In the genomic region with DNA sequence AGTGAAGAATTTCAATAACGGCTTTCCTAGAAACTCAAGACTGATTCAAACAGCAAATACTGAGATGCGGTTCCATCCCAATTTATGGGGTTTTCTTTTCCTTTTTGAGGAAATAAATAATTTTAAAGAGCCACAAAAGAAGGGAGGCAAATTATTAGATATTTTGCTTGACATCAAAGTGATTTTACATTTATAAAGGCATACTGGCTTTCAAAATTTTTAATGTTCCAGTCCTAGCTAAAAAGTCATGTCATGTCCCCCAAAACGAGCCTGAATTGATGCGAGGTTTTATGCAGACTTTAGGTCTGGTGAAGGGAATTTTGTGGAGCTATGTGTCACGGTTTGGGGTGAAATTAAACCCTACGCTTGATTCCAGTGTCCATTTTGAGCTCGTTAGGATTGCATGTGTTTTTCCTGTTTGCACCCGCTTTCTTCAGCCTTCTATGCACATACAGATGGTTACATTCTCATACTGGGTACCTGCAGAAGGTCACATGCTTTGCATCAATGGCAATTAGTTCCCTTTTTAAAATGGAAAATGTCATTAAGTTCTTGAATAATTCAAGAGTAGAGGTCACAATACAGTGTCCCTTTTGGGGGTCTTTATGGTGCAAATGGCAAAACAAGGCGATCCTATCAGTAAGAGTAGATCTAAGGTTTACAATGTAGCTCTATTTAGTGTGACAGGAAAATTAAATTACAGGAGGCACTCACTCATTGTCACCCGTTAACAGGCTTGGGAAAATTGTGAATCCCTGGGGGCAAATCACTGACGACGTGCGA, we compare ENCODE assay signal across 1 cellular context.
TF ChIP-seq lines count a peak whose summit lies in the region.

No MANE protein-coding gene starts in this region.

TF ChIP-seq in GM23338, 12 proteins besides CTCF, POLR2A, EP300 and RAD21 (continued from another document):
- TF ChIP-seq, protein P1, sequence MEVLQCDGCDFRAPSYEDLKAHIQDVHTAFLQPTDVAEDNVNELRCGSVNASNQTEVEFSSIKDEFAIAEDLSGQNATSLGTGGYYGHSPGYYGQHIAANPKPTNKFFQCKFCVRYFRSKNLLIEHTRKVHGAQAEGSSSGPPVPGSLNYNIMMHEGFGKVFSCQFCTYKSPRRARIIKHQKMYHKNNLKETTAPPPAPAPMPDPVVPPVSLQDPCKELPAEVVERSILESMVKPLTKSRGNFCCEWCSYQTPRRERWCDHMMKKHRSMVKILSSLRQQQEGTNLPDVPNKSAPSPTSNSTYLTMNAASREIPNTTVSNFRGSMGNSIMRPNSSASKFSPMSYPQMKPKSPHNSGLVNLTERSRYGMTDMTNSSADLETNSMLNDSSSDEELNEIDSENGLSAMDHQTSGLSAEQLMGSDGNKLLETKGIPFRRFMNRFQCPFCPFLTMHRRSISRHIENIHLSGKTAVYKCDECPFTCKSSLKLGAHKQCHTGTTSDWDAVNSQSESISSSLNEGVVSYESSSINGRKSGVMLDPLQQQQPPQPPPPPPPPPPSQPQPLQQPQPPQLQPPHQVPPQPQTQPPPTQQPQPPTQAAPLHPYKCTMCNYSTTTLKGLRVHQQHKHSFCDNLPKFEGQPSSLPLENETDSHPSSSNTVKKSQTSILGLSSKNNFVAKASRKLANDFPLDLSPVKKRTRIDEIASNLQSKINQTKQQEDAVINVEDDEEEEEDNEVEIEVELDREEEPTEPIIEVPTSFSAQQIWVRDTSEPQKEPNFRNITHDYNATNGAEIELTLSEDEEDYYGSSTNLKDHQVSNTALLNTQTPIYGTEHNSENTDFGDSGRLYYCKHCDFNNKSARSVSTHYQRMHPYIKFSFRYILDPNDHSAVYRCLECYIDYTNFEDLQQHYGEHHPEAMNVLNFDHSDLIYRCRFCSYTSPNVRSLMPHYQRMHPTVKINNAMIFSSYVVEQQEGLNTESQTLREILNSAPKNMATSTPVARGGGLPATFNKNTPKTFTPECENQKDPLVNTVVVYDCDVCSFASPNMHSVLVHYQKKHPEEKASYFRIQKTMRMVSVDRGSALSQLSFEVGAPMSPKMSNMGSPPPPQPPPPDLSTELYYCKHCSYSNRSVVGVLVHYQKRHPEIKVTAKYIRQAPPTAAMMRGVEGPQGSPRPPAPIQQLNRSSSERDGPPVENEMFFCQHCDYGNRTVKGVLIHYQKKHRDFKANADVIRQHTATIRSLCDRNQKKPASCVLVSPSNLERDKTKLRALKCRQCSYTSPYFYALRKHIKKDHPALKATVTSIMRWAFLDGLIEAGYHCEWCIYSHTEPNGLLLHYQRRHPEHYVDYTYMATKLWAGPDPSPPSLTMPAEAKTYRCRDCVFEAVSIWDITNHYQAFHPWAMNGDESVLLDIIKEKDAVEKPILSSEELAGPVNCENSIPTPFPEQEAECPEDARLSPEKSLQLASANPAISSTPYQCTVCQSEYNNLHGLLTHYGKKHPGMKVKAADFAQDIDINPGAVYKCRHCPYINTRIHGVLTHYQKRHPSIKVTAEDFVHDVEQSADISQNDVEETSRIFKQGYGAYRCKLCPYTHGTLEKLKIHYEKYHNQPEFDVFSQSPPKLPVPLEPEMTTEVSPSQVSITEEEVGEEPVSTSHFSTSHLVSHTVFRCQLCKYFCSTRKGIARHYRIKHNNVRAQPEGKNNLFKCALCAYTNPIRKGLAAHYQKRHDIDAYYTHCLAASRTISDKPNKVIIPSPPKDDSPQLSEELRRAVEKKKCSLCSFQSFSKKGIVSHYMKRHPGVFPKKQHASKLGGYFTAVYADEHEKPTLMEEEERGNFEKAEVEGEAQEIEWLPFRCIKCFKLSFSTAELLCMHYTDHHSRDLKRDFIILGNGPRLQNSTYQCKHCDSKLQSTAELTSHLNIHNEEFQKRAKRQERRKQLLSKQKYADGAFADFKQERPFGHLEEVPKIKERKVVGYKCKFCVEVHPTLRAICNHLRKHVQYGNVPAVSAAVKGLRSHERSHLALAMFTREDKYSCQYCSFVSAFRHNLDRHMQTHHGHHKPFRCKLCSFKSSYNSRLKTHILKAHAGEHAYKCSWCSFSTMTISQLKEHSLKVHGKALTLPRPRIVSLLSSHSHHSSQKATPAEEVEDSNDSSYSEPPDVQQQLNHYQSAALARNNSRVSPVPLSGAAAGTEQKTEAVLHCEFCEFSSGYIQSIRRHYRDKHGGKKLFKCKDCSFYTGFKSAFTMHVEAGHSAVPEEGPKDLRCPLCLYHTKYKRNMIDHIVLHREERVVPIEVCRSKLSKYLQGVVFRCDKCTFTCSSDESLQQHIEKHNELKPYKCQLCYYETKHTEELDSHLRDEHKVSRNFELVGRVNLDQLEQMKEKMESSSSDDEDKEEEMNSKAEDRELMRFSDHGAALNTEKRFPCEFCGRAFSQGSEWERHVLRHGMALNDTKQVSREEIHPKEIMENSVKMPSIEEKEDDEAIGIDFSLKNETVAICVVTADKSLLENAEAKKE (CRISPR knock-in tag; IDR thresholded peaks at IDR 0.05) = no peak
